1 cellular context compared by ENCODE assay signal in the genomic region with DNA sequence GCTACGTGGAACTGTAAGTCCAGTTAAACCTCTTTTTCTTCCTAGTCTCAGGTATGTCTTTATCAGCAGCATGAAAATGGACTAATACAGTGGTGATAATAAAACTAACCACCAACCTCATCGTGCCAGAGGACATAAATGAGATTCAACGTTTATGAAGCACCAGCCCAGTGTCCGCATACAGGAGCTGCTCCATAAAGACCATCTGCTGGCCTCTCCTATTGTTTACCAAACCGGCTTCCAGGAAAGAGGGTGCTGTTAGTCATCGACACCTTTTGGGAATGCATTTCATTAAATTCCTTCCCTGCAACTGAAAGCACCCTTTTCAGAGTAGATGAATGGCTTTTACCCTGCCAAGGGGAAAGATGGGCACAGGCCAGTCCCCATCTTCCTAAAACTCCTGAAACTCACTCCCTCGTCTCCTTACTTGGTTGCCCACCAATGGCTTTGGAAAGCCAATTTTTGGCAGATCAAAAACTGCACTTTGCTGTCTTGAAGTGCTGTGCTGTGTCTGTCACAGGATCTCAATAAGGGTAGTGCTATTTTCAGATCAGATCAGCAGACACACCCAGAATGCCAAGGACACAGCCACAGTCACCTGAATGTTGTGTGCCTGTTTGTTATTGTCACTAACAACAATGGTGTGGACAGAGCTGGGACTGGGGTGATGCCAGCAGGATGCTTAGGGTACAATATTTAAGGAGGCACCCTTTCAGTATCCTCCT.
TF ChIP-seq lines count a peak whose summit lies in the region.

No MANE protein-coding gene starts in this region.

TF ChIP-seq in GM23338, 12 proteins besides CTCF, POLR2A, EP300 and RAD21 (continued from another document):
- TF ChIP-seq, protein P1, sequence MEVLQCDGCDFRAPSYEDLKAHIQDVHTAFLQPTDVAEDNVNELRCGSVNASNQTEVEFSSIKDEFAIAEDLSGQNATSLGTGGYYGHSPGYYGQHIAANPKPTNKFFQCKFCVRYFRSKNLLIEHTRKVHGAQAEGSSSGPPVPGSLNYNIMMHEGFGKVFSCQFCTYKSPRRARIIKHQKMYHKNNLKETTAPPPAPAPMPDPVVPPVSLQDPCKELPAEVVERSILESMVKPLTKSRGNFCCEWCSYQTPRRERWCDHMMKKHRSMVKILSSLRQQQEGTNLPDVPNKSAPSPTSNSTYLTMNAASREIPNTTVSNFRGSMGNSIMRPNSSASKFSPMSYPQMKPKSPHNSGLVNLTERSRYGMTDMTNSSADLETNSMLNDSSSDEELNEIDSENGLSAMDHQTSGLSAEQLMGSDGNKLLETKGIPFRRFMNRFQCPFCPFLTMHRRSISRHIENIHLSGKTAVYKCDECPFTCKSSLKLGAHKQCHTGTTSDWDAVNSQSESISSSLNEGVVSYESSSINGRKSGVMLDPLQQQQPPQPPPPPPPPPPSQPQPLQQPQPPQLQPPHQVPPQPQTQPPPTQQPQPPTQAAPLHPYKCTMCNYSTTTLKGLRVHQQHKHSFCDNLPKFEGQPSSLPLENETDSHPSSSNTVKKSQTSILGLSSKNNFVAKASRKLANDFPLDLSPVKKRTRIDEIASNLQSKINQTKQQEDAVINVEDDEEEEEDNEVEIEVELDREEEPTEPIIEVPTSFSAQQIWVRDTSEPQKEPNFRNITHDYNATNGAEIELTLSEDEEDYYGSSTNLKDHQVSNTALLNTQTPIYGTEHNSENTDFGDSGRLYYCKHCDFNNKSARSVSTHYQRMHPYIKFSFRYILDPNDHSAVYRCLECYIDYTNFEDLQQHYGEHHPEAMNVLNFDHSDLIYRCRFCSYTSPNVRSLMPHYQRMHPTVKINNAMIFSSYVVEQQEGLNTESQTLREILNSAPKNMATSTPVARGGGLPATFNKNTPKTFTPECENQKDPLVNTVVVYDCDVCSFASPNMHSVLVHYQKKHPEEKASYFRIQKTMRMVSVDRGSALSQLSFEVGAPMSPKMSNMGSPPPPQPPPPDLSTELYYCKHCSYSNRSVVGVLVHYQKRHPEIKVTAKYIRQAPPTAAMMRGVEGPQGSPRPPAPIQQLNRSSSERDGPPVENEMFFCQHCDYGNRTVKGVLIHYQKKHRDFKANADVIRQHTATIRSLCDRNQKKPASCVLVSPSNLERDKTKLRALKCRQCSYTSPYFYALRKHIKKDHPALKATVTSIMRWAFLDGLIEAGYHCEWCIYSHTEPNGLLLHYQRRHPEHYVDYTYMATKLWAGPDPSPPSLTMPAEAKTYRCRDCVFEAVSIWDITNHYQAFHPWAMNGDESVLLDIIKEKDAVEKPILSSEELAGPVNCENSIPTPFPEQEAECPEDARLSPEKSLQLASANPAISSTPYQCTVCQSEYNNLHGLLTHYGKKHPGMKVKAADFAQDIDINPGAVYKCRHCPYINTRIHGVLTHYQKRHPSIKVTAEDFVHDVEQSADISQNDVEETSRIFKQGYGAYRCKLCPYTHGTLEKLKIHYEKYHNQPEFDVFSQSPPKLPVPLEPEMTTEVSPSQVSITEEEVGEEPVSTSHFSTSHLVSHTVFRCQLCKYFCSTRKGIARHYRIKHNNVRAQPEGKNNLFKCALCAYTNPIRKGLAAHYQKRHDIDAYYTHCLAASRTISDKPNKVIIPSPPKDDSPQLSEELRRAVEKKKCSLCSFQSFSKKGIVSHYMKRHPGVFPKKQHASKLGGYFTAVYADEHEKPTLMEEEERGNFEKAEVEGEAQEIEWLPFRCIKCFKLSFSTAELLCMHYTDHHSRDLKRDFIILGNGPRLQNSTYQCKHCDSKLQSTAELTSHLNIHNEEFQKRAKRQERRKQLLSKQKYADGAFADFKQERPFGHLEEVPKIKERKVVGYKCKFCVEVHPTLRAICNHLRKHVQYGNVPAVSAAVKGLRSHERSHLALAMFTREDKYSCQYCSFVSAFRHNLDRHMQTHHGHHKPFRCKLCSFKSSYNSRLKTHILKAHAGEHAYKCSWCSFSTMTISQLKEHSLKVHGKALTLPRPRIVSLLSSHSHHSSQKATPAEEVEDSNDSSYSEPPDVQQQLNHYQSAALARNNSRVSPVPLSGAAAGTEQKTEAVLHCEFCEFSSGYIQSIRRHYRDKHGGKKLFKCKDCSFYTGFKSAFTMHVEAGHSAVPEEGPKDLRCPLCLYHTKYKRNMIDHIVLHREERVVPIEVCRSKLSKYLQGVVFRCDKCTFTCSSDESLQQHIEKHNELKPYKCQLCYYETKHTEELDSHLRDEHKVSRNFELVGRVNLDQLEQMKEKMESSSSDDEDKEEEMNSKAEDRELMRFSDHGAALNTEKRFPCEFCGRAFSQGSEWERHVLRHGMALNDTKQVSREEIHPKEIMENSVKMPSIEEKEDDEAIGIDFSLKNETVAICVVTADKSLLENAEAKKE (CRISPR knock-in tag; IDR thresholded peaks at IDR 0.05) = no peak
- TF ChIP-seq, protein P2, sequence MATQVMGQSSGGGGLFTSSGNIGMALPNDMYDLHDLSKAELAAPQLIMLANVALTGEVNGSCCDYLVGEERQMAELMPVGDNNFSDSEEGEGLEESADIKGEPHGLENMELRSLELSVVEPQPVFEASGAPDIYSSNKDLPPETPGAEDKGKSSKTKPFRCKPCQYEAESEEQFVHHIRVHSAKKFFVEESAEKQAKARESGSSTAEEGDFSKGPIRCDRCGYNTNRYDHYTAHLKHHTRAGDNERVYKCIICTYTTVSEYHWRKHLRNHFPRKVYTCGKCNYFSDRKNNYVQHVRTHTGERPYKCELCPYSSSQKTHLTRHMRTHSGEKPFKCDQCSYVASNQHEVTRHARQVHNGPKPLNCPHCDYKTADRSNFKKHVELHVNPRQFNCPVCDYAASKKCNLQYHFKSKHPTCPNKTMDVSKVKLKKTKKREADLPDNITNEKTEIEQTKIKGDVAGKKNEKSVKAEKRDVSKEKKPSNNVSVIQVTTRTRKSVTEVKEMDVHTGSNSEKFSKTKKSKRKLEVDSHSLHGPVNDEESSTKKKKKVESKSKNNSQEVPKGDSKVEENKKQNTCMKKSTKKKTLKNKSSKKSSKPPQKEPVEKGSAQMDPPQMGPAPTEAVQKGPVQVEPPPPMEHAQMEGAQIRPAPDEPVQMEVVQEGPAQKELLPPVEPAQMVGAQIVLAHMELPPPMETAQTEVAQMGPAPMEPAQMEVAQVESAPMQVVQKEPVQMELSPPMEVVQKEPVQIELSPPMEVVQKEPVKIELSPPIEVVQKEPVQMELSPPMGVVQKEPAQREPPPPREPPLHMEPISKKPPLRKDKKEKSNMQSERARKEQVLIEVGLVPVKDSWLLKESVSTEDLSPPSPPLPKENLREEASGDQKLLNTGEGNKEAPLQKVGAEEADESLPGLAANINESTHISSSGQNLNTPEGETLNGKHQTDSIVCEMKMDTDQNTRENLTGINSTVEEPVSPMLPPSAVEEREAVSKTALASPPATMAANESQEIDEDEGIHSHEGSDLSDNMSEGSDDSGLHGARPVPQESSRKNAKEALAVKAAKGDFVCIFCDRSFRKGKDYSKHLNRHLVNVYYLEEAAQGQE (IDR thresholded peaks at IDR 0.05; ENCODE audit: unreplicated experiment) = no peak
